Comparison of ENCODE assay signal across 7 cellular contexts in genomic region chr2:30269114-30269770, GRCh38. TPM values are rescaled to one million over a fixed set of nuclear protein-coding genes. Genes with fewer than 3 reads are reported as not detected.
A peak's percentile ranks its signal among the peaks of the same experiment; 100 is the strongest.
DNase-seq lines count a peak whose midpoint lies in the region; ATAC-seq, FAIRE-seq and TF ChIP-seq lines count a peak whose summit lies in the region.
"Not testable (repeated sequence)": the region's sequence is repeated elsewhere in the genome, so short reads cannot be mapped to it uniquely, and the experiment has no call there.

No MANE protein-coding gene starts in this region.

- SMC1A ChIA-PET in GM12878 (lab: Charles Lee; ENCODE audit: uncharacterized antibody, unreplicated experiment) = interaction anchor here (0.7 to 2.0 kb wide), 5 partner anchors 19 to 67 kb away, joined by 3 to 4 read pairs (median 3); no protein-coding TSS in a partner anchor

- in situ Hi-C loops in GM12878 (cut with MboI) = not testable (repeated sequence)

- H3K27ac Mint-ChIP-seq in CD4-positive, CD25-positive, alpha-beta regulatory T cell = peak overlapping the region; percentile 67 to 73 (median 69)
- H3K27ac Mint-ChIP-seq in T-cell (peak overlapping the region; percentile 44 to 99), natural killer cell (peak overlapping the region; percentile 26 to 35)
- not testable (repeated sequence) for H3K27ac Mint-ChIP-seq in activated CD4-positive, alpha-beta memory T cell treated with anti-CD3 and anti-CD28 coated beads for 36 hours
- H3K27ac Mint-ChIP-seq in activated T-helper 1 cell treated with anti-CD3 and anti-CD28 coated beads, Interleukin-12 subunit alpha, Interleukin-12 subunit beta, Interleukin-2, Interleukin-4 antibody, amounts not matched to agents 30 ng/mL and 10 ng/mL and 1 ng/mL, durations not matched to agents 14 hours and 24 hours and 36 hours = peak overlapping the region; percentile 97

- H3K4me1 ChIP-seq in CD4-positive, CD25-positive, alpha-beta regulatory T cell (ENCODE audit: control insufficient read depth, insufficient read depth, low read length, poor library complexity, severe bottlenecking) = peaks cover 39% of the 10 kb centered on the region
- H3K4me1 ChIP-seq in GM12878 (ENCODE audit: control insufficient read depth, insufficient read depth, low read length) = not testable (repeated sequence)
- peaks cover 47% of the 10 kb centered on the region for H3K4me1 ChIP-seq in left ventricle myocardium inferior

- not testable (repeated sequence) for H3K36me3 Mint-ChIP-seq in CD4-positive, CD25-positive, alpha-beta regulatory T cell; T-cell; activated CD4-positive, alpha-beta memory T cell treated with anti-CD3 and anti-CD28 coated beads for 36 hours; natural killer cell
- H3K36me3 Mint-ChIP-seq in activated T-helper 1 cell treated with anti-CD3 and anti-CD28 coated beads, Interleukin-12 subunit alpha, Interleukin-12 subunit beta, Interleukin-2, Interleukin-4 antibody, amounts not matched to agents 30 ng/mL and 10 ng/mL and 1 ng/mL, durations not matched to agents 14 hours and 24 hours and 36 hours (ENCODE audit: low read depth) = peaks cover 10% of the 10 kb centered on the region

- not testable (repeated sequence) for TF ChIP-seq POLR2A in GM12878 (IDR thresholded peaks at IDR 0.05; ENCODE audit: low read depth, low read length)

- H2AFZ ChIP-seq in GM12878 (ENCODE audit: control insufficient read depth, low read depth, low read length) = not testable (repeated sequence)

- TF ChIP-seq EP300 in GM12878 (IDR thresholded peaks at IDR 0.05; ENCODE audit: borderline replicate concordance in 1 of 2, control insufficient read depth in 1 of 2, low read depth in 2 of 2, low read length in 2 of 2) = not testable (repeated sequence)

- intact Hi-C loops in activated CD4-positive, alpha-beta memory T cell treated with anti-CD3 and anti-CD28 coated beads for 36 hours (cut with micrococcal nuclease) = loop anchor here (5.0 kb wide), 1 partner anchor 48 kb away; no protein-coding TSS in a partner anchor
- intact Hi-C loops in activated T-helper 1 cell treated with anti-CD3 and anti-CD28 coated beads, Interleukin-12 subunit alpha, Interleukin-12 subunit beta, Interleukin-2, Interleukin-4 antibody, amounts not matched to agents 30 ng/mL and 10 ng/mL and 1 ng/mL, durations not matched to agents 14 hours and 24 hours and 36 hours (cut with micrococcal nuclease); GM12878 (cut with micrococcal nuclease; ENCODE audit: unreplicated experiment); left ventricle myocardium inferior (cut with micrococcal nuclease); natural killer cell (cut with micrococcal nuclease): not testable (repeated sequence)

- POLR2A ChIA-PET in T-cell (lab: Charles Lee) = interaction anchor here in 1 of 2 donors (1.1 kb wide), 1 partner anchor 33 kb away, joined by 3 read pairs; no protein-coding TSS in a partner anchor
- POLR2A ChIA-PET in activated CD4-positive, alpha-beta memory T cell treated with anti-CD3 and anti-CD28 coated beads for 36 hours (lab: Charles Lee) = interaction anchor here (9.1 kb wide), 1 partner anchor 35 kb away, joined by 114 read pairs; the partner anchor contains the start of gene LBH
- POLR2A ChIA-PET in GM12878 (lab: Charles Lee) = interaction anchor here (1.2 kb wide), 1 partner anchor 15 kb away, joined by 4 read pairs; no protein-coding TSS in a partner anchor

- not testable (repeated sequence) for H3K36me3 ChIP-seq in CD4-positive, CD25-positive, alpha-beta regulatory T cell (ENCODE audit: control insufficient read depth, insufficient read depth, low read length); GM12878 (ENCODE audit: control insufficient read depth in 2 of 2, insufficient read depth in 2 of 2, low read length in 1 of 2); left ventricle myocardium inferior

- not testable (repeated sequence) for H3K9ac ChIP-seq in GM12878 (ENCODE audit: control insufficient read depth, insufficient read depth, low read length)

- not testable (repeated sequence) for TF ChIP-seq CTCF in GM12878 (IDR thresholded peaks at IDR 0.05 in 2 of 3, conservative IDR thresholded peaks at IDR 0.05 in 1 of 3; ENCODE audit: control insufficient read depth in 2 of 3, extremely low read depth in 1 of 3, insufficient read depth in 1 of 3, low read depth in 3 of 3, low read length in 3 of 3); left ventricle myocardium inferior (IDR thresholded peaks at IDR 0.05; ENCODE audit: borderline replicate concordance); natural killer cell (IDR thresholded peaks at IDR 0.05)

- WGBS in GM12878 (ENCODE audit: insufficient coverage, insufficient replicate concordance, low lambda C conversion rate, missing lambda C conversion rate) = 73% methylated on average over 14 of the region's 16 CpGs

- H3K27me3 ChIP-seq in CD4-positive, CD25-positive, alpha-beta regulatory T cell (ENCODE audit: control insufficient read depth, insufficient read depth, low read length); GM12878 (replicated peaks in 1 of 2; ENCODE audit: control insufficient read depth in 2 of 2, insufficient read depth in 2 of 2, low read length in 1 of 2); left ventricle myocardium inferior (ENCODE audit: low read depth): not testable (repeated sequence)

- H3K4me3 ChIP-seq in CD4-positive, CD25-positive, alpha-beta regulatory T cell (ENCODE audit: low read depth, low read length); GM12878; left ventricle myocardium inferior: not testable (repeated sequence)

- not testable (repeated sequence) for H3K9me3 Mint-ChIP-seq in CD4-positive, CD25-positive, alpha-beta regulatory T cell; T-cell; activated CD4-positive, alpha-beta memory T cell treated with anti-CD3 and anti-CD28 coated beads for 36 hours; activated T-helper 1 cell treated with anti-CD3 and anti-CD28 coated beads, Interleukin-12 subunit alpha, Interleukin-12 subunit beta, Interleukin-2, Interleukin-4 antibody, amounts not matched to agents 30 ng/mL and 10 ng/mL and 1 ng/mL, durations not matched to agents 14 hours and 24 hours and 36 hours; natural killer cell

- DNase-seq in CD4-positive, CD25-positive, alpha-beta regulatory T cell; T-cell; activated T-helper 1 cell treated with anti-CD3 and anti-CD28 coated beads, Interleukin-12 subunit alpha, Interleukin-12 subunit beta, Interleukin-2, Interleukin-4 antibody, amounts not matched to agents 30 ng/mL and 10 ng/mL and 1 ng/mL, durations not matched to agents 14 hours and 24 hours and 36 hours (ENCODE audit: low spot score); GM12878 (ENCODE audit: low read depth, low spot score); left ventricle myocardium inferior; natural killer cell: not testable (repeated sequence)
- peak; percentile 0 for DNase-seq in activated CD4-positive, alpha-beta memory T cell treated with anti-CD3 and anti-CD28 coated beads for 36 hours

- H3K27ac ChIP-seq in CD4-positive, CD25-positive, alpha-beta regulatory T cell (ENCODE audit: insufficient read depth, low read length, poor library complexity, severe bottlenecking); GM12878 (ENCODE audit: control insufficient read depth, insufficient read depth): not testable (repeated sequence)
- peak overlapping the region; percentile 75 for H3K27ac ChIP-seq in left ventricle myocardium inferior (replicated peaks)

- not testable (repeated sequence) for TF ChIP-seq RAD21 in GM12878 (IDR thresholded peaks at IDR 0.05; ENCODE audit: insufficient read depth, low read depth, low read length)

- H3K4me2 ChIP-seq in GM12878 (ENCODE audit: control insufficient read depth, insufficient read depth) = not testable (repeated sequence)

- CTCF ChIA-PET in T-cell (lab: Charles Lee); activated CD4-positive, alpha-beta memory T cell treated with anti-CD3 and anti-CD28 coated beads for 36 hours (lab: Charles Lee): not testable (repeated sequence)
- CTCF ChIA-PET in GM12878 (lab: Yijun Ruan, JAX) = interaction anchor here (0.6 to 1.0 kb wide), 2 partner anchors 12 to 58 kb away, joined by 3 read pairs; no protein-coding TSS in a partner anchor

- RAD21 ChIA-PET in GM12878 (lab: Charles Lee; ENCODE audit: unreplicated experiment) = interaction anchor here (1.0 to 1.7 kb wide), 4 partner anchors 17 to 67 kb away, joined by 3 to 6 read pairs (median 4); no protein-coding TSS in a partner anchor

- not testable (repeated sequence) for H3K79me2 ChIP-seq in GM12878 (ENCODE audit: control insufficient read depth, insufficient read depth, low read length)

- not testable (repeated sequence) for H3K27me3 Mint-ChIP-seq in CD4-positive, CD25-positive, alpha-beta regulatory T cell; T-cell; activated CD4-positive, alpha-beta memory T cell treated with anti-CD3 and anti-CD28 coated beads for 36 hours; activated T-helper 1 cell treated with anti-CD3 and anti-CD28 coated beads, Interleukin-12 subunit alpha, Interleukin-12 subunit beta, Interleukin-2, Interleukin-4 antibody, amounts not matched to agents 30 ng/mL and 10 ng/mL and 1 ng/mL, durations not matched to agents 14 hours and 24 hours and 36 hours (ENCODE audit: insufficient read depth); natural killer cell (ENCODE audit: low read depth in 2 of 2)

- not testable (repeated sequence) for H4K20me1 ChIP-seq in GM12878 (ENCODE audit: control insufficient read depth, insufficient read depth)

- not testable (repeated sequence) for ATAC-seq in CD4-positive, CD25-positive, alpha-beta regulatory T cell (ENCODE audit: low read depth in 2 of 2); T-cell (replicated peaks in 1 of 4); GM12878; natural killer cell

- FAIRE-seq in GM12878 (lab: Jason Lieb, UNC) = not testable (repeated sequence)

- peaks cover 22 to 74% (median 45%) of the 10 kb centered on the region in 4 donors for H3K4me1 Mint-ChIP-seq in CD4-positive, CD25-positive, alpha-beta regulatory T cell
- peaks cover 69 to 81% (median 74%) of the 10 kb centered on the region in 3 donors for H3K4me1 Mint-ChIP-seq in T-cell
- peaks cover 74% of the 10 kb centered on the region for H3K4me1 Mint-ChIP-seq in activated CD4-positive, alpha-beta memory T cell treated with anti-CD3 and anti-CD28 coated beads for 36 hours (ENCODE audit: low read depth)
- H3K4me1 Mint-ChIP-seq in activated T-helper 1 cell treated with anti-CD3 and anti-CD28 coated beads, Interleukin-12 subunit alpha, Interleukin-12 subunit beta, Interleukin-2, Interleukin-4 antibody, amounts not matched to agents 30 ng/mL and 10 ng/mL and 1 ng/mL, durations not matched to agents 14 hours and 24 hours and 36 hours (ENCODE audit: low read depth) = peaks cover 87% of the 10 kb centered on the region
- H3K4me1 Mint-ChIP-seq in natural killer cell = peaks cover 54 to 59% of the 10 kb centered on the region in 2 donors

- H3K9me3 ChIP-seq in CD4-positive, CD25-positive, alpha-beta regulatory T cell (ENCODE audit: control insufficient read depth in 2 of 2, low read length in 2 of 2); GM12878 (replicated peaks; ENCODE audit: control insufficient read depth, insufficient read depth, low read length); left ventricle myocardium inferior (replicated peaks): not testable (repeated sequence)

- H3K4me3 Mint-ChIP-seq in CD4-positive, CD25-positive, alpha-beta regulatory T cell; activated CD4-positive, alpha-beta memory T cell treated with anti-CD3 and anti-CD28 coated beads for 36 hours; activated T-helper 1 cell treated with anti-CD3 and anti-CD28 coated beads, Interleukin-12 subunit alpha, Interleukin-12 subunit beta, Interleukin-2, Interleukin-4 antibody, amounts not matched to agents 30 ng/mL and 10 ng/mL and 1 ng/mL, durations not matched to agents 14 hours and 24 hours and 36 hours; natural killer cell: not testable (repeated sequence)
- peak overlapping the region in 1 of 3 donors; percentile 10 for H3K4me3 Mint-ChIP-seq in T-cell

- BruUV-seq in GM12878 (replicated peaks; lab: Mats Ljungman, UMichigan) = not testable (repeated sequence)

RNA-seq across cellular contexts. Expression of gene LBH, which starts 37.9 kb away (rescaled TPM):
- total RNA-seq in CD4-positive, CD25-positive, alpha-beta regulatory T cell = 215 TPM
- polyA plus RNA-seq in CD4-positive, CD25-positive, alpha-beta regulatory T cell = 100 to 1,000 TPM; 225 to 299 (median 250) TPM
- total RNA-seq in T-cell (100 to 1,000 TPM; 209 to 386 (median 323) TPM), GM12878 (2014; rRNA removed) (75.9 and 78.2 TPM in 2 replicates), GM12878 (2014; rRNA removed; fragmentation: Illumina TruSeq; extraction: Trizol) (31.7 and 34.8 TPM in 2 replicates), GM12878 (2021) (45.5 and 48.5 TPM in 2 replicates), left ventricle myocardium inferior (200 TPM), natural killer cell (100 to 1,000 TPM; 157 to 197 (median 158) TPM)
- total RNA-seq in activated CD4-positive, alpha-beta memory T cell treated with anti-CD3 and anti-CD28 coated beads for 36 hours = 100 to 1,000 TPM; 109 to 112 TPM
- 306 and 313 TPM in 2 replicates for total RNA-seq in activated T-helper 1 cell treated with anti-CD3 and anti-CD28 coated beads, Interleukin-12 subunit alpha, Interleukin-12 subunit beta, Interleukin-2, Interleukin-4 antibody, amounts not matched to agents 30 ng/mL and 10 ng/mL and 1 ng/mL, durations not matched to agents 14 hours and 24 hours and 36 hours
- total RNA-seq in GM12878 (2013; cell fraction: nucleolus; rRNA removed) = 56.4 and 60.7 TPM in 2 replicates
- polyA plus RNA-seq in GM12878 (2011; ENCODE audit: low read depth) = 22.4 TPM
- polyA plus RNA-seq in GM12878 (2011; rRNA removed) (122 and 133 TPM in 2 replicates), GM12878 (2014; fragmentation: Illumina TruSeq; extraction: Trizol) (35.3 and 36.6 TPM in 2 replicates), GM12878 (2014; fragmentation: Nextera tagmentation; extraction: Ambion mirVana) (10 to 100 TPM in 1 of 2 experiments, 1 to 10 TPM in 1; 9.3 to 26.5 TPM), GM12878 (2014; rRNA removed) (55.9 and 79.2 TPM in 2 replicates), GM12878 (2016; fragmentation: Nextera tagmentation; extraction: Ambion mirVana) (10 to 100 TPM; 11.1 to 11.9 TPM)
- polyA plus RNA-seq in GM12878 (2011; cell fraction: cytosol; rRNA removed) = 167 and 195 TPM in 2 replicates
- 61.3 and 63.9 TPM in 2 replicates for polyA plus RNA-seq in GM12878 (2011; cell fraction: nucleus; rRNA removed)
- 33.1 and 35.0 TPM in 2 replicates for polyA plus RNA-seq in GM12878 (2012)
- 166 and 214 TPM in 2 replicates for polyA minus RNA-seq in GM12878 (2011; rRNA and poly(A)+ RNA removed)
- polyA minus RNA-seq in GM12878 (2011; cell fraction: cytosol; rRNA and poly(A)+ RNA removed) = 58.0 and 63.5 TPM in 2 replicates
- polyA minus RNA-seq in GM12878 (2011; cell fraction: nucleus; rRNA and poly(A)+ RNA removed) = 125 and 186 TPM in 2 replicates
